ENCODE assay signal across 8 cellular contexts in genomic region chr5:98929982-98930355, GRCh38. TPM values are rescaled to one million over a fixed set of nuclear protein-coding genes. Genes with fewer than 3 reads are reported as not detected.
DNase-seq lines count a peak whose midpoint lies in the region; ATAC-seq and TF ChIP-seq lines count a peak whose summit lies in the region.

No MANE protein-coding gene starts in this region.

- TF ChIP-seq CTCF in astrocyte of the spinal cord (IDR thresholded peaks at IDR 0.05; ENCODE audit: low read depth, low read length) = no peak
- TF ChIP-seq CTCF in lower lobe of right lung (IDR thresholded peaks at IDR 0.05) = no peak

- intact Hi-C loops in Right ventricle myocardium inferior (cut with DNase I) (loop anchor here (5.0 kb wide), 1 partner anchor 158 kb away; the partner anchor contains the start of gene RGMB), left cardiac atrium (cut with DNase I) (no loop called here), lower lobe of right lung (cut with DNase I) (no loop called here)

- in situ Hi-C loops in astrocyte of the spinal cord (cut with HindIII; ENCODE audit: low sequenced_read_pairs) = no loop called here

- H3K4me3 ChIP-seq in astrocyte of the spinal cord (ENCODE audit: low read depth, low read length) (peak overlapping the region; percentile 78), lower lobe of right lung (peak overlapping the region; percentile 80), urinary bladder (ENCODE audit: low read depth, low read length) (peak overlapping the region; percentile 31)

- ATAC-seq in Right ventricle myocardium inferior = no peak
- ATAC-seq in left cardiac atrium = no peak
- ATAC-seq in lower lobe of right lung = no peak
- no peak for ATAC-seq in GM19324 (IDR thresholded peaks at IDR 0.05; ENCODE audit: low FRiP score, unreplicated experiment)

- no peaks in the 10 kb centered on the region for H3K27me3 ChIP-seq in lower lobe of right lung (ENCODE audit: low read depth)

- 19% methylated on average over 10 of the region's 10 CpGs for WGBS in urinary bladder

- H3K36me3 ChIP-seq in lower lobe of right lung = peaks cover 10% of the 10 kb centered on the region
- no peaks in the 10 kb centered on the region for H3K36me3 ChIP-seq in urinary bladder (ENCODE audit: insufficient read depth)

- peak; percentile 59 for DNase-seq in Right ventricle myocardium inferior (ENCODE audit: missing footprints)
- DNase-seq in left cardiac atrium = no peak
- DNase-seq in astrocyte of the spinal cord (ENCODE audit: low read depth, low spot score) = no peak
- no peak for DNase-seq in lower lobe of right lung
- no peak for DNase-seq in medulla oblongata (ENCODE audit: extremely low spot score)
- no peak for DNase-seq in NCI-H2196 treated with DMSO at 0.1 percent for 48 hours (lab: John Stamatoyannopoulos, UW; ENCODE audit: unreplicated experiment)

- peaks cover 64% of the 10 kb centered on the region for H3K4me1 ChIP-seq in lower lobe of right lung
- H3K4me1 ChIP-seq in urinary bladder (ENCODE audit: insufficient read depth) = no peaks in the 10 kb centered on the region

- peak overlapping the region; percentile 100 for H3K27ac ChIP-seq in lower lobe of right lung
- H3K27ac ChIP-seq in urinary bladder (ENCODE audit: low read depth) = peak overlapping the region; percentile 45

- H3K9me3 ChIP-seq in lower lobe of right lung = no peaks in the 10 kb centered on the region

RNA-seq across cellular contexts. Expression of gene CHD1, which starts 1.2 kb away (rescaled TPM):
- total RNA-seq in Right ventricle myocardium inferior (11.7 TPM), left cardiac atrium (10 to 100 TPM; 15.0 to 24.8 TPM), lower lobe of right lung (32.8 TPM), urinary bladder (146 TPM)
- polyA plus RNA-seq in urinary bladder = 13.0 TPM
